ENCODE assay signal across 24 cellular contexts in the genomic region with DNA sequence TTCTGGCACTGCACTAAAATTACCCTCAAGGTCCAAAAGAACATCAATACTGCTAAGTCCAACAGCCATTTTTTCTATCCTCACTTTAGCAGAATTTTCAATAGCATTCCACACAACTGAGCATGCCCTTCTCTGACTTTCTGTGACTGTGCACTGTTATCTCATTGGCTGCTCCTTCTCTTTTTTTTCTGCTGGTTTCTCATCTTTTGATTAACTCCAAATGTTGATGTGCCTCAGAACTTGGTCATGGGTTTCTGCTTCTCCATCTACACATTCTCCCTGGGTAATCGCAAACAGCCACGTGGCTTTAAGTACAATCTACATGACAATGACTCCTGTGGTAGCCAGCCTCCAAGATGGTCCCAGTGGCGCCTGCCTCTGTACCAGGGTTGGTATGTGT.
DNase-seq lines count a peak whose midpoint lies in the region; ATAC-seq, FAIRE-seq and TF ChIP-seq lines count a peak whose summit lies in the region.
"Had no signal": no experiment of that assay in that cellular context is flagged by ENCODE, and none has a peak within 500 bp of the region (broad histone marks: within the 10 kb centered on the region; RNA-seq: fewer than 3 reads in every experiment).

No MANE protein-coding gene starts in this region.

- H2AFZ ChIP-seq in K562 (ENCODE audit: low read depth, low read length) = no peak overlapping the region

- H3K4me1 Mint-ChIP-seq in MCF 10A (ENCODE audit: insufficient read depth, unreplicated experiment) = no peaks in the 10 kb centered on the region
- H3K4me1 Mint-ChIP-seq in stimulated activated effector memory CD8-positive, alpha-beta T cell treated with anti-CD3 and anti-CD28 coated beads, Interleukin-12 subunit alpha, Interleukin-12 subunit beta, amount 100 ng/mL, for 72 hours = peaks cover 12% of the 10 kb centered on the region
- no peaks in the 10 kb centered on the region for H3K4me1 Mint-ChIP-seq in type B pancreatic cell (ENCODE audit: unreplicated experiment)

- H3K27me3 ChIP-seq in breast epithelium (no peaks in the 10 kb centered on the region), K562 (ENCODE audit: control insufficient read depth in 2 of 2, insufficient read depth in 2 of 2, low read length in 2 of 2) (no peaks in the 10 kb centered on the region)
- H3K27me3 ChIP-seq: BE2C; BLaER1 treated with 17β-estradiol and CSF1 and Interleukin-3, amounts not matched to agents 10 nM and 100 nM had no signal

- POLR2A ChIA-PET in MCF 10A (lab: Yijun Ruan, JAX) = interaction anchor here (0.6 kb wide), 1 partner anchor 26 kb away, joined by 3 read pairs; no protein-coding TSS in a partner anchor
- POLR2A ChIA-PET in K562 (lab: Yijun Ruan, JAX) = no interaction called here

- WGBS in K562 (ENCODE audit: insufficient coverage, low coverage, missing lambda C conversion rate) = 90% methylated on average over 3 of the region's 3 CpGs

- H3K36me3 ChIP-seq in breast epithelium (no peaks in the 10 kb centered on the region), K562 (ENCODE audit: control insufficient read depth, insufficient read depth, low read length) (peaks cover 17% of the 10 kb centered on the region; the same call in 2 of the 3 replicates)
- H3K36me3 ChIP-seq: BE2C had no signal

- H3K4me3 ChIP-seq in breast epithelium = no peak overlapping the region
- H3K4me3 ChIP-seq in K562 = no peak overlapping the region
- H3K4me3 ChIP-seq: BLaER1 treated with 17β-estradiol and CSF1 and Interleukin-3, amounts not matched to agents 10 nM and 100 nM; GM12878 had no signal

- CTCF ChIA-PET in MCF 10A (lab: Yijun Ruan, JAX) (interaction anchor here (1.4 kb wide), 1 partner anchor 10 kb away, joined by 3 read pairs; no protein-coding TSS in a partner anchor), K562 (lab: Yijun Ruan, JAX; ENCODE audit: low intra/inter-chr PET ratio) (no interaction called here)

- TF ChIP-seq EP300 in K562 (IDR thresholded peaks at IDR 0.05; ENCODE audit: low read length) = no peak

- no peaks in the 10 kb centered on the region for H3K4me1 ChIP-seq in breast epithelium
- peaks cover 0 to 28% of the 10 kb centered on the region in 2 experiments; a peak in 3 of 5 replicates for H3K4me1 ChIP-seq in K562 (replicated peaks in 1 of 2; ENCODE audit: control insufficient read depth in 2 of 2, insufficient read depth in 2 of 2, low read length in 2 of 2)
- H3K4me1 ChIP-seq: BE2C, Caco-2 had no signal

- FAIRE-seq in K562 (lab: Jason Lieb, UNC) = no peak
- FAIRE-seq: A204.1, GM12878, H1 had no signal

- TF ChIP-seq CTCF in MCF 10A (IDR thresholded peaks at IDR 0.05; ENCODE audit: unreplicated experiment) (no peak), breast epithelium (IDR thresholded peaks at IDR 0.05) (no peak), K562 (IDR thresholded peaks at IDR 0.05 in 2 of 3, conservative IDR thresholded peaks at IDR 0.05 in 1 of 3; ENCODE audit: insufficient read depth in 2 of 3, low read depth in 1 of 3, low read length in 3 of 3) (no peak), type B pancreatic cell (conservative IDR thresholded peaks at IDR 0.05) (no peak)

- intact Hi-C loops in MCF 10A (cut with micrococcal nuclease) = no loop called here
- intact Hi-C loops in breast epithelium (cut with DNase I; ENCODE audit: low total_unique reads) = no loop called here
- intact Hi-C loops in K562 (cut with micrococcal nuclease) = no loop called here

- TF ChIP-seq POLR2A in breast epithelium (IDR thresholded peaks at IDR 0.05) (no peak), K562 (conservative IDR thresholded peaks at IDR 0.05) (no peak)

- H3K27ac ChIP-seq in breast epithelium = no peak overlapping the region
- H3K27ac ChIP-seq in K562 (ENCODE audit: extremely low read depth, low read depth, low read length) = no peak overlapping the region
- H3K27ac ChIP-seq: 22Rv1; BLaER1 treated with 17β-estradiol and CSF1 and Interleukin-3, amounts not matched to agents 10 nM and 100 nM had no signal

- no peaks in the 10 kb centered on the region for H3K9me3 ChIP-seq in breast epithelium
- no peaks in the 10 kb centered on the region; the same call in 1 of the 2 replicates for H3K9me3 ChIP-seq in K562 (replicated peaks; ENCODE audit: control insufficient read depth, insufficient read depth, low read depth, low read length)
- H3K9me3 ChIP-seq: BE2C, Caco-2 had no signal

- no peak for ATAC-seq in K562
- no peak for ATAC-seq in stimulated activated effector memory CD8-positive, alpha-beta T cell treated with anti-CD3 and anti-CD28 coated beads, Interleukin-12 subunit alpha, Interleukin-12 subunit beta, amount 100 ng/mL, for 72 hours
- no peak for ATAC-seq in GM18873 (IDR thresholded peaks at IDR 0.05; ENCODE audit: low FRiP score, unreplicated experiment)
- no peak for ATAC-seq in GM18909 (IDR thresholded peaks at IDR 0.05; ENCODE audit: poor library complexity, unreplicated experiment)
- ATAC-seq: GM12878 had no signal

- BruUV-seq in MCF 10A (replicated peaks; lab: Mats Ljungman, UMichigan) (no TSS peak), K562 (replicated peaks; lab: Mats Ljungman, UMichigan) (no TSS peak)

- H3K9me3 Mint-ChIP-seq in MCF 10A (ENCODE audit: unreplicated experiment) (no peaks in the 10 kb centered on the region), type B pancreatic cell (no peaks in the 10 kb centered on the region)
- H3K9me3 Mint-ChIP-seq in stimulated activated effector memory CD8-positive, alpha-beta T cell treated with anti-CD3 and anti-CD28 coated beads, Interleukin-12 subunit alpha, Interleukin-12 subunit beta, amount 100 ng/mL, for 72 hours = no peaks in the 10 kb centered on the region
- H3K9me3 Mint-ChIP-seq: CD4-positive, alpha-beta T cell had no signal

- H3K27me3 Mint-ChIP-seq in MCF 10A (ENCODE audit: insufficient read depth, unreplicated experiment) (no peaks in the 10 kb centered on the region), type B pancreatic cell (no peaks in the 10 kb centered on the region)
- H3K27me3 Mint-ChIP-seq: CD4-positive, alpha-beta T cell had no signal

- H3K9ac ChIP-seq in K562 (ENCODE audit: insufficient read depth in 1 of 2, low read depth in 2 of 2, low read length in 2 of 2) = no peak overlapping the region
- H3K9ac ChIP-seq: BLaER1 treated with 17β-estradiol and CSF1 and Interleukin-3, amounts not matched to agents 10 nM and 100 nM had no signal

- H3K36me3 Mint-ChIP-seq in MCF 10A (ENCODE audit: insufficient read depth, unreplicated experiment) (peaks cover 61% of the 10 kb centered on the region), type B pancreatic cell (peaks cover 40% of the 10 kb centered on the region)
- peaks cover 32% of the 10 kb centered on the region for H3K36me3 Mint-ChIP-seq in stimulated activated effector memory CD8-positive, alpha-beta T cell treated with anti-CD3 and anti-CD28 coated beads, Interleukin-12 subunit alpha, Interleukin-12 subunit beta, amount 100 ng/mL, for 72 hours

- TF ChIP-seq RAD21 in K562 (CRISPR knock-in tag; conservative IDR thresholded peaks at IDR 0.05 in 1 of 2, IDR thresholded peaks at IDR 0.05 in 1 of 2) = no peak

- no peaks in the 10 kb centered on the region for H3K9me1 ChIP-seq in K562 (ENCODE audit: control insufficient read depth, insufficient read depth, low read length)

- no peaks in the 10 kb centered on the region for H3K79me2 ChIP-seq in K562 (ENCODE audit: control insufficient read depth, insufficient read depth, low read length)

- H4K20me1 ChIP-seq in K562 (replicated peaks; ENCODE audit: control insufficient read depth, insufficient read depth, low read length) = no peaks in the 10 kb centered on the region
- H4K20me1 ChIP-seq: BLaER1 treated with 17β-estradiol and CSF1 and Interleukin-3, amounts not matched to agents 10 nM and 100 nM had no signal

- H3K27ac Mint-ChIP-seq in MCF 10A (ENCODE audit: low read depth, unreplicated experiment) = peak overlapping the region; percentile 1
- H3K27ac Mint-ChIP-seq in stimulated activated effector memory CD8-positive, alpha-beta T cell treated with anti-CD3 and anti-CD28 coated beads, Interleukin-12 subunit alpha, Interleukin-12 subunit beta, amount 100 ng/mL, for 72 hours = peak overlapping the region; percentile 1
- no peak overlapping the region for H3K27ac Mint-ChIP-seq in type B pancreatic cell
- H3K27ac Mint-ChIP-seq: CD14-positive monocyte; CD4-positive, alpha-beta T cell had no signal

- H3K4me3 Mint-ChIP-seq in MCF 10A (ENCODE audit: unreplicated experiment) (no peak overlapping the region), type B pancreatic cell (no peak overlapping the region)
- H3K4me3 Mint-ChIP-seq in stimulated activated effector memory CD8-positive, alpha-beta T cell treated with anti-CD3 and anti-CD28 coated beads, Interleukin-12 subunit alpha, Interleukin-12 subunit beta, amount 100 ng/mL, for 72 hours = no peak overlapping the region
- H3K4me3 Mint-ChIP-seq: CD14-positive monocyte; CD4-positive, alpha-beta T cell had no signal

- no peak overlapping the region for H3K4me2 ChIP-seq in K562 (ENCODE audit: insufficient read depth, low read length)
- H3K4me2 ChIP-seq: BLaER1 treated with 17β-estradiol and CSF1 and Interleukin-3, amounts not matched to agents 10 nM and 100 nM had no signal

- in situ Hi-C loops in K562 (cut with MboI) = no loop called here

- no peak for DNase-seq in MCF 10A (ENCODE audit: unreplicated experiment)
- no peak for DNase-seq in breast epithelium (ENCODE audit: low spot score in 2 of 2)
- DNase-seq in K562 (ENCODE audit: extremely low read depth in 1 of 4, low spot score in 3 of 4) = no peak
- DNase-seq in fibroblast of peridontal ligament (ENCODE audit: extremely low read depth) = peak; percentile 63
- DNase-seq in stimulated activated effector memory CD8-positive, alpha-beta T cell treated with anti-CD3 and anti-CD28 coated beads, Interleukin-12 subunit alpha, Interleukin-12 subunit beta, amount 100 ng/mL, for 72 hours (ENCODE audit: low spot score in 2 of 2) = no peak
- DNase-seq in type B pancreatic cell (ENCODE audit: extremely low spot score, unreplicated experiment) = no peak
- DNase-seq: AML-193; BE2C; Caco-2; CD4-positive, alpha-beta T cell; DMS153; DMS79; EL; GDM1; H7; HCEC 1CT had no signal
